Comparison of ENCODE assay signal across 27 cellular contexts in the genomic region with DNA sequence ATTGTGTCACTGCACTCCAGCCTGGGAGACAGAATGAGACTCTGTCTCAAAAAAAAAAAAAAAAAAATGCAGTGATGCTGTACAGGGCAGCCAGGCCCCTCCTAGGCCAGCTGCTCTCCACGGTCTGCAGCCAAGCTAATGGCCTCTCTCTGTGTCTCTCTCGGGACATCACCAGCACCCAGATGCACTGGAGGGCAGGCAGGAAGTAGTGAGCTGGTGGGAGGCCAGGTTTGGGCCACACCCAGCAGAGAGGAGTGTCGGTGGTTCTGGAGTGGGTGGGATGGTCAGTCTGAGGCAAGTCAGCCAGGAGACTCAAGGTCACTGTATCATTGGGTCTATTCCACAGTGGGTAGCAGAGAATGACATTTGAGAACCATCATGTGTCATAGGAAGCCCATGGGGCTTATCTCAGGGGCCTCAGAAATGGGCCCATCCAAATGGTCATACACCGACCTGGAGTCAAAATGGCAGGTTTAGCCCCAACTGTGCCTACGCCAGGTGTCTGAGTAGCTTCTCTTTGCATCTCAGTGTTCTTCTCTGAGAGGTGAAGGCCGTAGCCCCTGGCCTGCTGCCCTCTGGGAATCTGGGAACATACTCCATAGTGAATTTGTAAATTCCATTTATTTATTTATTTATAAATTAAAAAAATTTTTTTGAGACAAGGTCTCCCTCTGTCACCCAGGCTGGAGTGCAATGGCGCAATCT. TPM values are rescaled to one million over a fixed set of nuclear protein-coding genes. Genes with fewer than 3 reads are reported as not detected.
DNase-seq lines count a peak whose midpoint lies in the region; ATAC-seq, FAIRE-seq and TF ChIP-seq lines count a peak whose summit lies in the region.
"Had no signal": no experiment of that assay in that cellular context is flagged by ENCODE, and none has a peak within 500 bp of the region (broad histone marks: within the 10 kb centered on the region; RNA-seq: fewer than 3 reads in every experiment).

No MANE protein-coding gene starts in this region.

- TF ChIP-seq POLR2A in K562 (conservative IDR thresholded peaks at IDR 0.05) = no peak

- H3K9me1 ChIP-seq in K562 (ENCODE audit: control insufficient read depth, insufficient read depth, low read length) = no peaks in the 10 kb centered on the region

- no peaks in the 10 kb centered on the region for H3K27me3 Mint-ChIP-seq in CD8-positive, alpha-beta T cell (ENCODE audit: low read depth)
- H3K27me3 Mint-ChIP-seq in activated CD4-positive, alpha-beta memory T cell treated with anti-CD3 and anti-CD28 coated beads, Interleukin-2, amount 10 ng/mL, durations not matched to agents 7 days and 5 days = no peaks in the 10 kb centered on the region
- H3K27me3 Mint-ChIP-seq: T-helper 17 cell had no signal

- WGBS in K562 (ENCODE audit: insufficient coverage, low coverage, missing lambda C conversion rate) = 33% methylated on average over 7 of the region's 7 CpGs

- H3K4me1 ChIP-seq in CD8-positive, alpha-beta T cell (ENCODE audit: insufficient read depth, low read length) = peaks cover 11% of the 10 kb centered on the region
- H3K4me1 ChIP-seq in K562 (replicated peaks in 1 of 2; ENCODE audit: control insufficient read depth in 2 of 2, insufficient read depth in 2 of 2, low read length in 2 of 2) = peaks cover 0 to 11% of the 10 kb centered on the region in 2 experiments; a peak in 2 of 5 replicates
- H3K4me1 ChIP-seq: SJCRH30 had no signal

- CTCF ChIA-PET in CD8-positive, alpha-beta T cell (lab: Charles Lee) = no interaction called here
- CTCF ChIA-PET in K562 (lab: Yijun Ruan, JAX; ENCODE audit: low intra/inter-chr PET ratio) = no interaction called here
- CTCF ChIA-PET in activated CD4-positive, alpha-beta memory T cell treated with anti-CD3 and anti-CD28 coated beads, Interleukin-2, amount 10 ng/mL, durations not matched to agents 7 days and 5 days (lab: Charles Lee) = no interaction called here

- H2AFZ ChIP-seq in K562 (ENCODE audit: low read depth, low read length) = no peak overlapping the region

- peak overlapping the region; percentile 45 for H3K27ac Mint-ChIP-seq in CD8-positive, alpha-beta T cell
- H3K27ac Mint-ChIP-seq in activated CD4-positive, alpha-beta memory T cell treated with anti-CD3 and anti-CD28 coated beads, Interleukin-2, amount 10 ng/mL, durations not matched to agents 7 days and 5 days = no peak overlapping the region
- H3K27ac Mint-ChIP-seq: T-helper 17 cell had no signal

- TF ChIP-seq RAD21 in K562 (CRISPR knock-in tag; conservative IDR thresholded peaks at IDR 0.05 in 1 of 2, IDR thresholded peaks at IDR 0.05 in 1 of 2) = no peak

- H3K4me1 Mint-ChIP-seq in CD8-positive, alpha-beta T cell (ENCODE audit: low read depth) = peaks cover 5% of the 10 kb centered on the region
- H3K4me1 Mint-ChIP-seq in activated CD4-positive, alpha-beta memory T cell treated with anti-CD3 and anti-CD28 coated beads, Interleukin-2, amount 10 ng/mL, durations not matched to agents 7 days and 5 days = peaks cover 4% of the 10 kb centered on the region
- H3K4me1 Mint-ChIP-seq: CD4-positive, CD25-positive, alpha-beta regulatory T cell had no signal

- no peaks in the 10 kb centered on the region for H3K27me3 ChIP-seq in CD8-positive, alpha-beta T cell (ENCODE audit: insufficient read depth, low read length)
- H3K27me3 ChIP-seq in K562 (ENCODE audit: control insufficient read depth in 2 of 2, insufficient read depth in 2 of 2, low read length in 2 of 2) = peaks cover 13 to 47% of the 10 kb centered on the region in 2 experiments; a peak in 4 of 5 replicates

- no peaks in the 10 kb centered on the region for H3K79me2 ChIP-seq in K562 (ENCODE audit: control insufficient read depth, insufficient read depth, low read length)

- no peak overlapping the region for H3K4me2 ChIP-seq in K562 (ENCODE audit: insufficient read depth, low read length)

- POLR2A ChIA-PET in CD8-positive, alpha-beta T cell (lab: Charles Lee) = no interaction called here
- POLR2A ChIA-PET in K562 (lab: Yijun Ruan, JAX) = interaction anchor here (0.6 to 1.1 kb wide), 4 partner anchors 23 to 530 kb away, joined by 3 read pairs; no protein-coding TSS in a partner anchor
- POLR2A ChIA-PET in activated CD4-positive, alpha-beta memory T cell treated with anti-CD3 and anti-CD28 coated beads, Interleukin-2, amount 10 ng/mL, durations not matched to agents 7 days and 5 days (lab: Charles Lee) = no interaction called here

- no peak for ATAC-seq in CD8-positive, alpha-beta T cell
- ATAC-seq in K562 = no peak; the same call in 1 of the 3 replicates
- ATAC-seq: PC-3, Right ventricle myocardium inferior, SK-N-SH treated with all-trans-retinoic acid at 6 μM for 48 hours, T-helper 17 cell had no signal

- no peak for TF ChIP-seq CTCF in CD8-positive, alpha-beta T cell (IDR thresholded peaks at IDR 0.05)
- TF ChIP-seq CTCF in K562 (IDR thresholded peaks at IDR 0.05 in 2 of 3, conservative IDR thresholded peaks at IDR 0.05 in 1 of 3; ENCODE audit: insufficient read depth in 2 of 3, low read depth in 1 of 3, low read length in 3 of 3) = no peak

- H3K9me3 ChIP-seq in CD8-positive, alpha-beta T cell (ENCODE audit: low read length) = no peaks in the 10 kb centered on the region
- H3K9me3 ChIP-seq in K562 (replicated peaks; ENCODE audit: control insufficient read depth, insufficient read depth, low read depth, low read length) = no peaks in the 10 kb centered on the region
- H3K9me3 ChIP-seq: Caco-2, SJCRH30 had no signal

- no peaks in the 10 kb centered on the region for H3K36me3 Mint-ChIP-seq in CD8-positive, alpha-beta T cell
- no peaks in the 10 kb centered on the region for H3K36me3 Mint-ChIP-seq in activated CD4-positive, alpha-beta memory T cell treated with anti-CD3 and anti-CD28 coated beads, Interleukin-2, amount 10 ng/mL, durations not matched to agents 7 days and 5 days (ENCODE audit: low read depth)
- H3K36me3 Mint-ChIP-seq: CD4-positive, CD25-positive, alpha-beta regulatory T cell had no signal

- no peak overlapping the region for H3K9ac ChIP-seq in K562 (ENCODE audit: insufficient read depth in 1 of 2, low read depth in 2 of 2, low read length in 2 of 2)

- intact Hi-C loops in CD8-positive, alpha-beta T cell (cut with DNase I, micrococcal nuclease) = no loop called here
- intact Hi-C loops in K562 (cut with micrococcal nuclease) = no loop called here

- TF ChIP-seq EP300 in K562 (IDR thresholded peaks at IDR 0.05; ENCODE audit: low read length) = no peak

- DNase-seq in CD8-positive, alpha-beta T cell = no peak
- DNase-seq in HTR-8/SVneo (ENCODE audit: insufficient read length, low spot score) = no peak
- DNase-seq in K562 (ENCODE audit: extremely low read depth in 1 of 4, low spot score in 3 of 4) = no peak
- DNase-seq in NK-92 treated with Interleukin-12 subunit alpha and Interleukin-12 subunit beta, amount 100 ng/mL, for 24 hours (lab: John Stamatoyannopoulos, UW) = no peak
- DNase-seq in activated CD4-positive, alpha-beta memory T cell treated with anti-CD3 and anti-CD28 coated beads, Interleukin-2, amount 10 ng/mL, durations not matched to agents 7 days and 5 days = no peak
- DNase-seq in COR-L47 (lab: John Stamatoyannopoulos, UW) = no peak
- no peak for DNase-seq in NCI-H2227 (lab: John Stamatoyannopoulos, UW; ENCODE audit: unreplicated experiment)
- DNase-seq: Caco-2; CD4-positive, CD25-positive, alpha-beta regulatory T cell; DND-41; KG1; NCI-H1092; NCI-H1436; NCI-H187; NCI-H2081 treated with DMSO at 0.1 percent for 48 hours; NCI-H2171; NCI-H345; NCI-H510A treated with DMSO at 0.1 percent for 48 hours; NCI-H748 treated with DMSO at 0.1 percent for 48 hours; PC-3; SJCRH30; T-helper 17 cell had no signal

- peaks cover 3% of the 10 kb centered on the region for H4K20me1 ChIP-seq in K562 (replicated peaks; ENCODE audit: control insufficient read depth, insufficient read depth, low read length)

- in situ Hi-C loops in K562 (cut with MboI) = no loop called here

- no peak overlapping the region for H3K4me3 ChIP-seq in CD8-positive, alpha-beta T cell (ENCODE audit: low read depth, low read length)
- H3K4me3 ChIP-seq in K562 = no peak overlapping the region
- H3K4me3 ChIP-seq: SJCRH30 had no signal

- no TSS peak for BruUV-seq in K562 (replicated peaks; lab: Mats Ljungman, UMichigan)

- H3K4me3 Mint-ChIP-seq in CD8-positive, alpha-beta T cell = no peak overlapping the region
- no peak overlapping the region for H3K4me3 Mint-ChIP-seq in activated CD4-positive, alpha-beta memory T cell treated with anti-CD3 and anti-CD28 coated beads, Interleukin-2, amount 10 ng/mL, durations not matched to agents 7 days and 5 days
- H3K4me3 Mint-ChIP-seq: CD4-positive, CD25-positive, alpha-beta regulatory T cell; T-helper 17 cell had no signal

- peak; percentile 49 for FAIRE-seq in HTR-8/SVneo (lab: Jason Lieb, UNC)
- FAIRE-seq in K562 (lab: Jason Lieb, UNC) = peak; percentile 6
- FAIRE-seq: H54 had no signal

- no peaks in the 10 kb centered on the region for H3K9me3 Mint-ChIP-seq in CD8-positive, alpha-beta T cell
- H3K9me3 Mint-ChIP-seq in activated CD4-positive, alpha-beta memory T cell treated with anti-CD3 and anti-CD28 coated beads, Interleukin-2, amount 10 ng/mL, durations not matched to agents 7 days and 5 days = no peaks in the 10 kb centered on the region
- H3K9me3 Mint-ChIP-seq: CD4-positive, CD25-positive, alpha-beta regulatory T cell had no signal

- H3K27ac ChIP-seq in CD8-positive, alpha-beta T cell (ENCODE audit: low read depth, low read length) = no peak overlapping the region
- H3K27ac ChIP-seq in K562 (ENCODE audit: extremely low read depth, low read depth, low read length) = no peak overlapping the region
- H3K27ac ChIP-seq: HL-60, SJCRH30 had no signal

- H3K36me3 ChIP-seq in CD8-positive, alpha-beta T cell (ENCODE audit: insufficient read depth, low read length) = no peaks in the 10 kb centered on the region
- H3K36me3 ChIP-seq in K562 (ENCODE audit: control insufficient read depth, insufficient read depth, low read length) = no peaks in the 10 kb centered on the region
- H3K36me3 ChIP-seq: SJCRH30 had no signal

RNA-seq across cellular contexts. Expression of gene WNT9B, which starts 22.7 kb away (rescaled TPM):
- not detected for total RNA-seq in CD8-positive, alpha-beta T cell
- total RNA-seq in K562 (2011; cell fraction: chromatin; rRNA removed; ENCODE audit: low replicate concordance) = not detected in 2 replicates
- total RNA-seq in K562 (2011; cell fraction: nucleolus; rRNA removed) = not detected in 2 replicates
- total RNA-seq in K562 (2011; cell fraction: nucleoplasm; rRNA removed) = not detected in 2 replicates
- not detected in 2 replicates for total RNA-seq in K562 (2014; rRNA removed)
- not detected in 2 replicates for total RNA-seq in K562 (2014; rRNA removed; fragmentation: Illumina TruSeq; extraction: Trizol)
- total RNA-seq in K562 (2015; rRNA removed; fragmentation: Illumina TruSeq; extraction: Trizol) = not detected in 2 replicates
- not detected in 2 replicates for total RNA-seq in K562 (2021)
- polyA plus RNA-seq in K562 (2011; rRNA removed) = not detected in 2 replicates
- not detected in 2 replicates for polyA plus RNA-seq in K562 (2011; cell fraction: cytosol; rRNA removed)
- polyA plus RNA-seq in K562 (2011; cell fraction: nucleus; rRNA removed) = not detected in 2 replicates
- polyA plus RNA-seq in K562 (2012) = not detected in 2 replicates
- polyA plus RNA-seq in K562 (2014; fragmentation: Illumina TruSeq; extraction: Trizol) = not detected in 2 replicates
- polyA plus RNA-seq in K562 (2014; fragmentation: Nextera tagmentation; extraction: Ambion mirVana) = not detected
- not detected in 2 replicates for polyA plus RNA-seq in K562 (2014; rRNA removed)
- polyA minus RNA-seq in K562 (2011; rRNA and poly(A)+ RNA removed) = not detected in 2 replicates
- not detected in 2 replicates for polyA minus RNA-seq in K562 (2011; cell fraction: cytosol; rRNA and poly(A)+ RNA removed)
- not detected in 2 replicates for polyA minus RNA-seq in K562 (2011; cell fraction: nucleus; rRNA and poly(A)+ RNA removed)
- total RNA-seq in activated CD4-positive, alpha-beta memory T cell treated with anti-CD3 and anti-CD28 coated beads, Interleukin-2, amount 10 ng/mL, durations not matched to agents 7 days and 5 days = not detected
- total RNA-seq: A673; Caco-2; CD4-positive, CD25-positive, alpha-beta regulatory T cell; PC-3; Right ventricle myocardium inferior; SJCRH30; T-helper 17 cell had no signal
- polyA plus RNA-seq: CD4-positive, CD25-positive, alpha-beta regulatory T cell had no signal

RNA-seq across cellular contexts. Expression of gene GOSR2, which starts 48.9 kb away (rescaled TPM):
- total RNA-seq in CD8-positive, alpha-beta T cell = 10 to 100 TPM; 45.5 to 47.3 TPM
- total RNA-seq in K562 (2011; cell fraction: chromatin; rRNA removed; ENCODE audit: low replicate concordance) = 156 and 170 TPM in 2 replicates
- 93.8 and 102 TPM in 2 replicates for total RNA-seq in K562 (2011; cell fraction: nucleolus; rRNA removed)
- total RNA-seq in K562 (2011; cell fraction: nucleoplasm; rRNA removed) = 157 and 232 TPM in 2 replicates
- total RNA-seq in K562 (2014; rRNA removed) = 32.7 and 38.5 TPM in 2 replicates
- 41.0 and 41.1 TPM in 2 replicates for total RNA-seq in K562 (2014; rRNA removed; fragmentation: Illumina TruSeq; extraction: Trizol)
- 32.7 and 34.6 TPM in 2 replicates for total RNA-seq in K562 (2015; rRNA removed; fragmentation: Illumina TruSeq; extraction: Trizol)
- total RNA-seq in K562 (2021) = 48.6 and 54.3 TPM in 2 replicates
- 95.3 and 96.3 TPM in 2 replicates for polyA plus RNA-seq in K562 (2011; rRNA removed)
- polyA plus RNA-seq in K562 (2011; cell fraction: cytosol; rRNA removed) = 56.4 and 69.6 TPM in 2 replicates
- 83.6 and 116 TPM in 2 replicates for polyA plus RNA-seq in K562 (2011; cell fraction: nucleus; rRNA removed)
- 35.3 and 36.2 TPM in 2 replicates for polyA plus RNA-seq in K562 (2012)
- 41.0 and 43.9 TPM in 2 replicates for polyA plus RNA-seq in K562 (2014; fragmentation: Illumina TruSeq; extraction: Trizol)
- polyA plus RNA-seq in K562 (2014; fragmentation: Nextera tagmentation; extraction: Ambion mirVana) = 10 to 100 TPM; 75.4 to 84.1 TPM
- polyA plus RNA-seq in K562 (2014; rRNA removed) = 45.2 and 48.9 TPM in 2 replicates
- polyA minus RNA-seq in K562 (2011; rRNA and poly(A)+ RNA removed) = 87.7 and 94.0 TPM in 2 replicates
- polyA minus RNA-seq in K562 (2011; cell fraction: cytosol; rRNA and poly(A)+ RNA removed) = 21.9 and 32.0 TPM in 2 replicates
- 59.9 and 98.9 TPM in 2 replicates for polyA minus RNA-seq in K562 (2011; cell fraction: nucleus; rRNA and poly(A)+ RNA removed)
- 10 to 100 TPM; 53.2 to 56.3 TPM for total RNA-seq in activated CD4-positive, alpha-beta memory T cell treated with anti-CD3 and anti-CD28 coated beads, Interleukin-2, amount 10 ng/mL, durations not matched to agents 7 days and 5 days

RNA-seq across cellular contexts. Expression of gene WNT3, which starts 55.6 kb away (rescaled TPM):
- total RNA-seq in CD8-positive, alpha-beta T cell = not detected
- 8.1 and 10.9 TPM in 2 replicates for total RNA-seq in K562 (2011; cell fraction: chromatin; rRNA removed; ENCODE audit: low replicate concordance)
- 6.1 and 6.8 TPM in 2 replicates for total RNA-seq in K562 (2011; cell fraction: nucleolus; rRNA removed)
- 7.8 and 8.3 TPM in 2 replicates for total RNA-seq in K562 (2011; cell fraction: nucleoplasm; rRNA removed)
- total RNA-seq in K562 (2014; rRNA removed) = 1.5 and 2.9 TPM in 2 replicates
- 2.2 and 2.4 TPM in 2 replicates for total RNA-seq in K562 (2014; rRNA removed; fragmentation: Illumina TruSeq; extraction: Trizol)
- 2.6 and 2.8 TPM in 2 replicates for total RNA-seq in K562 (2015; rRNA removed; fragmentation: Illumina TruSeq; extraction: Trizol)
- 2.7 and 3.5 TPM in 2 replicates for total RNA-seq in K562 (2021)
- 5.9 and 6.1 TPM in 2 replicates for polyA plus RNA-seq in K562 (2011; rRNA removed)
- polyA plus RNA-seq in K562 (2011; cell fraction: cytosol; rRNA removed) = 3.4 and 3.9 TPM in 2 replicates
- polyA plus RNA-seq in K562 (2011; cell fraction: nucleus; rRNA removed) = 18.0 and 19.7 TPM in 2 replicates
- polyA plus RNA-seq in K562 (2012) = 2.5 and 2.8 TPM in 2 replicates
- polyA plus RNA-seq in K562 (2014; fragmentation: Illumina TruSeq; extraction: Trizol) = 3.2 and 3.6 TPM in 2 replicates
- 1 to 10 TPM; 2.1 to 3.5 TPM for polyA plus RNA-seq in K562 (2014; fragmentation: Nextera tagmentation; extraction: Ambion mirVana)
- polyA plus RNA-seq in K562 (2014; rRNA removed) = 2.5 and 3.3 TPM in 2 replicates
- polyA minus RNA-seq in K562 (2011; rRNA and poly(A)+ RNA removed) = 2.9 and 3.6 TPM in 2 replicates
- polyA minus RNA-seq in K562 (2011; cell fraction: cytosol; rRNA and poly(A)+ RNA removed) = 2.0 and 2.4 TPM in 2 replicates
- polyA minus RNA-seq in K562 (2011; cell fraction: nucleus; rRNA and poly(A)+ RNA removed) = 2.6 and 2.7 TPM in 2 replicates
- total RNA-seq in activated CD4-positive, alpha-beta memory T cell treated with anti-CD3 and anti-CD28 coated beads, Interleukin-2, amount 10 ng/mL, durations not matched to agents 7 days and 5 days = not detected
- total RNA-seq: CD4-positive, CD25-positive, alpha-beta regulatory T cell; T-helper 17 cell had no signal
- polyA plus RNA-seq: CD4-positive, CD25-positive, alpha-beta regulatory T cell had no signal
